ENCODE assay signal across 2 cellular contexts in genomic region chr12:121345151-121345810, GRCh38.
TF ChIP-seq lines count a peak whose summit lies in the region.

No MANE protein-coding gene starts in this region.

TF ChIP-seq in HepG2, 621 proteins besides CTCF, POLR2A, EP300 and RAD21:
- TF ChIP-seq FOSL2 (CRISPR knock-in tag; IDR thresholded peaks at IDR 0.05) = no peak
- TF ChIP-seq SOX5 (CRISPR knock-in tag; IDR thresholded peaks at IDR 0.05; ENCODE audit: borderline replicate concordance) = no peak
- TF ChIP-seq RBFOX2 (IDR thresholded peaks at IDR 0.05; ENCODE audit: low read depth, low read length) = 0 out of 2 replicates have a peak, but pooled peaks have one; percentile 17

TF ChIP-seq in K562, 482 proteins besides CTCF, POLR2A, EP300 and RAD21:
- TF ChIP-seq RBFOX2 (IDR thresholded peaks at IDR 0.05; ENCODE audit: low read depth, low read length) (0 out of 2 replicates have a peak, but pooled peaks have one; percentile 23), ILF3 (IDR thresholded peaks at IDR 0.05; ENCODE audit: borderline replicate concordance) (no peak)
TF ChIP-seq in K562: peak in this region for 1.
